1 cellular context compared by ENCODE assay signal in genomic region chr7:137579913-137580640, GRCh38.
TF ChIP-seq lines count a peak whose summit lies in the region.

No MANE protein-coding gene starts in this region.

TF ChIP-seq in HepG2, 621 proteins besides CTCF, POLR2A, EP300 and RAD21 (continued from another document):
- TF ChIP-seq PRDM10 (CRISPR knock-in tag; IDR thresholded peaks at IDR 0.05; ENCODE audit: low read depth) = no peak
- TF ChIP-seq ZNF317 (CRISPR knock-in tag; IDR thresholded peaks at IDR 0.05) = no peak
- TF ChIP-seq TFDP2 (CRISPR knock-in tag; IDR thresholded peaks at IDR 0.05) = no peak
